ENCODE assay signal across 8 cellular contexts in the genomic region with DNA sequence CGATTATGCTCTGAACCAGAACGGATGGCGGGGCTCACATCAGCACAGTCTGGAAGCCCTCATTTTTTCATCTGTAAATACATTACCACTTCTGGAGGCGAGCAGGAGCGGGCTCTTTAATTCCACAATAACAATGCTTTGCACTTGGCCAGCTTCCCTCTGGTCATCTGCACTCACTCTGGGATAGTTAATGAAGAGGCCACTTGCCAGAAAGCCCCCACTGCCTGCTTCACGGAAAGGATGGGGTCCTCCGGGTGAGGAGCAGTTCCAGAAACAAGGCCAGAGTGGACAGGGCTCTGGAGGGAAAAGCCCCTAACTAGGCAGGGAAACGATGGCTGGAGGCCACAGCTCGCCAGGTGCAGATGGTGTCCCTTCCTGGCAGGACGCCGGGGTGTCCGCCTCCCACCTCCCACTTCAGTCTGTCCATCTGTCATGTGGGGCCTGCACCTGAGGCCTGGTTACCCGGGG. TPM values are rescaled to one million over a fixed set of nuclear protein-coding genes. Genes with fewer than 3 reads are reported as not detected.
DNase-seq lines count a peak whose midpoint lies in the region; ATAC-seq and TF ChIP-seq lines count a peak whose summit lies in the region.

No MANE protein-coding gene starts in this region.

- H3K4ac ChIP-seq in mesenchymal stem cell (ENCODE audit: low read depth in 1 of 2, low read length in 2 of 2): peak overlapping the region in 1 of 2 experiments; percentile 92

- H2BK5ac ChIP-seq in mesenchymal stem cell (ENCODE audit: low read depth, low read length, poor library complexity, severe bottlenecking): no peak overlapping the region

- no peak overlapping the region for H2AK5ac ChIP-seq in mesenchymal stem cell (ENCODE audit: low read length, severe bottlenecking)

- DNase-seq in AG08396 (ENCODE audit: low spot score): peak; percentile 44
- no peak for DNase-seq in Karpas-422
- DNase-seq in colonic mucosa: no peak
- DNase-seq in mesenchymal stem cell: peak; percentile 36
- peak in 1 of 2 donors; percentile 47 for DNase-seq in aorta
- no peak for DNase-seq in stimulated activated naive CD4-positive, alpha-beta T cell (lab: John Stamatoyannopoulos, UW)
- no peak for DNase-seq in A172 (ENCODE audit: low spot score)
- DNase-seq in occipital lobe (lab: John Stamatoyannopoulos, UW): no peak

- H4K91ac ChIP-seq in mesenchymal stem cell (ENCODE audit: low read length): peak overlapping the region; percentile 10

- H3K79me1 ChIP-seq in mesenchymal stem cell (replicated peaks; ENCODE audit: low read length, poor library complexity, severe bottlenecking): peaks cover 10% of the 10 kb centered on the region

- peaks cover 17% of the 10 kb centered on the region; the same call in 1 of the 2 replicates for H4K20me1 ChIP-seq in Karpas-422 (ENCODE audit: insufficient read depth, low read depth, low read length)

- H2BK12ac ChIP-seq in mesenchymal stem cell (ENCODE audit: low read length in 2 of 2): peak overlapping the region in 1 of 2 experiments; percentile 51

- H3K4me2 ChIP-seq in Karpas-422 (ENCODE audit: low read depth, low read length, poor library complexity, severe bottlenecking) (peak overlapping the region; percentile 91), mesenchymal stem cell (ENCODE audit: low read length, poor library complexity, severe bottlenecking) (peak overlapping the region; percentile 74)

- no peak for TF ChIP-seq CTCF in colonic mucosa (IDR thresholded peaks at IDR 0.05)

- ATAC-seq in aorta (ENCODE audit: low FRiP score): peak; percentile 15

- peak overlapping the region; percentile 100 for H2BK120ac ChIP-seq in mesenchymal stem cell (ENCODE audit: low read depth, low read length)

- peak overlapping the region in 1 of 2 experiments; percentile 96 for H3K23ac ChIP-seq in mesenchymal stem cell (ENCODE audit: low read length in 2 of 2)

- H2AFZ ChIP-seq in Karpas-422 (ENCODE audit: low read length) (no peak overlapping the region), mesenchymal stem cell (ENCODE audit: low read depth, low read length) (no peak overlapping the region)

- no peaks in the 10 kb centered on the region for H3K27me3 ChIP-seq in Karpas-422 (ENCODE audit: low read length)
- no peaks in the 10 kb centered on the region for H3K27me3 ChIP-seq in colonic mucosa
- H3K27me3 ChIP-seq in mesenchymal stem cell (ENCODE audit: control insufficient read depth in 1 of 2, insufficient read depth in 1 of 2, low read length in 2 of 2): no peaks in the 10 kb centered on the region
- H3K27me3 ChIP-seq in aorta (ENCODE audit: control insufficient read depth in 1 of 2, insufficient read depth in 2 of 2, low read length in 1 of 2): no peaks in the 10 kb centered on the region

- H3K4me1 ChIP-seq in Karpas-422 (ENCODE audit: low read length): peaks cover 19% of the 10 kb centered on the region
- H3K4me1 ChIP-seq in colonic mucosa: peaks cover 29% of the 10 kb centered on the region
- H3K4me1 ChIP-seq in mesenchymal stem cell (ENCODE audit: control insufficient read depth, insufficient read depth, low read depth, low read length): peaks cover 60% of the 10 kb centered on the region
- peaks cover 0 to 2% of the 10 kb centered on the region in 2 donors for H3K4me1 ChIP-seq in aorta (ENCODE audit: control insufficient read depth in 1 of 2, insufficient read depth in 2 of 2, low read length in 2 of 2)

- 30% methylated on average over 13 of the region's 13 CpGs for WGBS in mesenchymal stem cell
- 3 to 6% methylated on average over 13 of the region's 13 CpGs for WGBS in aorta, 2 donors

- H3K9me3 ChIP-seq in Karpas-422 (ENCODE audit: low read length): no peaks in the 10 kb centered on the region
- no peaks in the 10 kb centered on the region for H3K9me3 ChIP-seq in colonic mucosa
- H3K9me3 ChIP-seq in mesenchymal stem cell (ENCODE audit: control insufficient read depth, low read length): no peaks in the 10 kb centered on the region
- no peaks in the 10 kb centered on the region for H3K9me3 ChIP-seq in aorta (ENCODE audit: control insufficient read depth, low read length)

- no peaks in the 10 kb centered on the region for H3K79me2 ChIP-seq in Karpas-422 (ENCODE audit: low read length)

- H3K18ac ChIP-seq in mesenchymal stem cell (ENCODE audit: low read depth in 1 of 2, low read length in 2 of 2): peak overlapping the region; percentile 91 to 94

- no peak overlapping the region for H4K8ac ChIP-seq in mesenchymal stem cell (ENCODE audit: low read length)

- H2BK15ac ChIP-seq in mesenchymal stem cell (ENCODE audit: low read depth, poor library complexity, severe bottlenecking): no peak overlapping the region

- H3K9ac ChIP-seq in Karpas-422 (ENCODE audit: low read length): peak overlapping the region; percentile 85
- peak overlapping the region; percentile 80 to 92 for H3K9ac ChIP-seq in colonic mucosa (ENCODE audit: low read depth in 2 of 2, low read length in 2 of 2)
- H3K9ac ChIP-seq in mesenchymal stem cell (ENCODE audit: low read length): peak overlapping the region; percentile 97

- H3K36me3 ChIP-seq in Karpas-422 (ENCODE audit: insufficient read depth, low read length) (no peaks in the 10 kb centered on the region), colonic mucosa (no peaks in the 10 kb centered on the region), mesenchymal stem cell (ENCODE audit: control insufficient read depth in 1 of 2, insufficient read depth in 2 of 2, low read depth in 1 of 2, low read length in 2 of 2) (peaks cover 3 to 33% of the 10 kb centered on the region in 2 experiments), aorta (ENCODE audit: control insufficient read depth in 1 of 2, insufficient read depth in 2 of 2, low read length in 1 of 2) (no peaks in the 10 kb centered on the region)

- peak overlapping the region in 1 of 2 experiments; percentile 96 for H3K14ac ChIP-seq in mesenchymal stem cell (ENCODE audit: low read length in 2 of 2)

- H3K27ac ChIP-seq in Karpas-422 (ENCODE audit: low read length) (no peak overlapping the region), colonic mucosa (peak overlapping the region; percentile 84), mesenchymal stem cell (ENCODE audit: low read length, poor library complexity, severe bottlenecking) (peak overlapping the region; percentile 88), aorta (ENCODE audit: low read depth in 1 of 2, low read length in 2 of 2) (peak overlapping the region; percentile 45 to 86)

- H3K4me3 ChIP-seq in Karpas-422 (ENCODE audit: low read length): peak overlapping the region; percentile 95
- peak overlapping the region; percentile 92 for H3K4me3 ChIP-seq in colonic mucosa
- peak overlapping the region; percentile 83 to 89 for H3K4me3 ChIP-seq in mesenchymal stem cell (ENCODE audit: insufficient read depth in 1 of 2, low read depth in 1 of 2, low read length in 2 of 2)
- H3K4me3 ChIP-seq in aorta (ENCODE audit: low read length in 2 of 2): peak overlapping the region; percentile 93 to 97

- no peaks in the 10 kb centered on the region for H3K9me2 ChIP-seq in Karpas-422 (replicated peaks; ENCODE audit: insufficient read depth, low read length)

- intact Hi-C loops in colonic mucosa (cut with DNase I) (no loop called here), aorta (cut with DNase I) (no loop called here)

RNA-seq across cellular contexts. Expression of a gene that starts 13.1 kb away (rescaled TPM):
- 9.2 and 20.5 TPM in 2 replicates for total RNA-seq in Karpas-422 (2014; rRNA removed; shearing (Covaris generic); ENCODE audit: low replicate concordance)
- total RNA-seq in colonic mucosa (100 to 1,000 TPM; 110 to 130 TPM), aorta (100 to 1,000 TPM; 125 to 140 TPM), occipital lobe (15.4 TPM)
- 169 TPM for polyA plus RNA-seq in mesenchymal stem cell (2013, experiment 1 of 2)
- 176 TPM for polyA plus RNA-seq in mesenchymal stem cell (2013, experiment 2 of 2)
- 10 to 100 TPM; 28.7 to 56.3 TPM for polyA plus RNA-seq in aorta
- total RNA-seq in A172 (2014; rRNA removed; shearing (Covaris generic)): 85.8 and 106 TPM in 2 replicates

RNA-seq across cellular contexts. Expression of a gene that starts 45.8 kb away (rescaled TPM):
- total RNA-seq in Karpas-422 (2014; rRNA removed; shearing (Covaris generic); ENCODE audit: low replicate concordance): not detected in 2 replicates
- total RNA-seq in colonic mucosa (10 to 100 TPM in 1 of 2 donors, not detected in 1; 19.1 TPM), aorta (1 to 10 TPM; 3.4 to 6.8 TPM), occipital lobe (not detected)
- polyA plus RNA-seq in mesenchymal stem cell (2013, experiment 1 of 2): not detected
- polyA plus RNA-seq in mesenchymal stem cell (2013, experiment 2 of 2): not detected
- polyA plus RNA-seq in aorta: 10 to 100 TPM in 1 of 2 donors, 1 to 10 TPM in 1; 5.7 to 17.4 TPM
- total RNA-seq in A172 (2014; rRNA removed; shearing (Covaris generic)): not detected in 2 replicates

RNA-seq across cellular contexts. Expression of a gene that starts 57.6 kb away (rescaled TPM):
- total RNA-seq in Karpas-422 (2014; rRNA removed; shearing (Covaris generic); ENCODE audit: low replicate concordance): not detected in 2 replicates
- 10 to 100 TPM in 1 of 2 donors, not detected in 1; 29.1 TPM for total RNA-seq in colonic mucosa
- not detected for polyA plus RNA-seq in mesenchymal stem cell (2013, experiment 1 of 2)
- polyA plus RNA-seq in mesenchymal stem cell (2013, experiment 2 of 2): not detected
- 10 to 100 TPM in 1 of 2 donors, 1 to 10 TPM in 1; 9.1 to 11.6 TPM for total RNA-seq in aorta
- 10 to 100 TPM; 12.7 to 19.0 TPM for polyA plus RNA-seq in aorta
- total RNA-seq in A172 (2014; rRNA removed; shearing (Covaris generic)): not detected in 2 replicates
- total RNA-seq in occipital lobe: not detected

Comparison
In these comparisons a context has a peak if more than half of its experiments do, and no peak if none do; other contexts are left out.
1. DNase-seq: peak in AG08396 (single experiment) and mesenchymal stem cell (single experiment); none in Karpas-422 (single experiment), colonic mucosa (single experiment), stimulated activated naive CD4-positive, alpha-beta T cell (0 of 6), A172 (single experiment) and occipital lobe (single experiment).
2. Peak in every context shown above with its lines, with median percentiles within 50 percentile points of each other: H3K4me3 ChIP-seq and H3K9ac ChIP-seq.